ENCODE assay signal across 8 cellular contexts in genomic region chr21:29299906-29300546, GRCh38. TPM values are rescaled to one million over a fixed set of nuclear protein-coding genes. Genes with fewer than 3 reads are reported as not detected.
DNase-seq lines count a peak whose midpoint lies in the region; ATAC-seq and TF ChIP-seq lines count a peak whose summit lies in the region.

No MANE protein-coding gene starts in this region.

- peak overlapping the region; percentile 83 to 98 (median 94) for H3K4me3 ChIP-seq in esophagus muscularis mucosa

- TF ChIP-seq POLR2A in esophagus muscularis mucosa (IDR thresholded peaks at IDR 0.05; ENCODE audit: low read depth), result no peak

- H3K9me3 Mint-ChIP-seq in Calu3 (ENCODE audit: low read depth, unreplicated experiment), result no peaks in the 10 kb centered on the region

- H3K36me3 Mint-ChIP-seq in Calu3 (ENCODE audit: insufficient read depth, unreplicated experiment), result peaks cover 35% of the 10 kb centered on the region

- TF ChIP-seq EP300 in esophagus muscularis mucosa (IDR thresholded peaks at IDR 0.05), result no peak

- peak overlapping the region; percentile 95 to 98 (median 96) for H3K27ac ChIP-seq in esophagus muscularis mucosa (replicated peaks in 1 of 4)

- CTCF ChIA-PET in Calu3 (lab: Charles Lee), result interaction anchor here (0.7 to 1.7 kb wide), 5 partner anchors 14 to 135 kb away, joined by 3 to 8 read pairs (median 4); no protein-coding TSS in a partner anchor

- WGBS in esophagus muscularis mucosa, result 43% methylated on average over 10 of the region's 10 CpGs

- no peaks in the 10 kb centered on the region for H3K36me3 ChIP-seq in esophagus muscularis mucosa

- peak; percentile 49 for ATAC-seq in GM21360 (IDR thresholded peaks at IDR 0.05; ENCODE audit: unreplicated experiment)

- no peaks in the 10 kb centered on the region for H3K27me3 ChIP-seq in esophagus muscularis mucosa

- peak overlapping the region; percentile 94 for H3K4me3 Mint-ChIP-seq in Calu3 (ENCODE audit: low read depth, unreplicated experiment)

- intact Hi-C loops in Calu3 (cut with micrococcal nuclease; ENCODE audit: unreplicated experiment), result loop anchor here (2.0 to 5.0 kb wide), 3 partner anchors 37 to 208 kb away; no protein-coding TSS in a partner anchor
- intact Hi-C loops in esophagus muscularis mucosa (cut with DNase I), result loop anchor here (2.0 to 5.0 kb wide), 3 partner anchors 43 to 138 kb away; no protein-coding TSS in a partner anchor

- BruUV-seq in Calu3 (replicated peaks; lab: Mats Ljungman, UMichigan), result no TSS peak

- no peak for TF ChIP-seq CTCF in Calu3 (IDR thresholded peaks at IDR 0.05; ENCODE audit: unreplicated experiment)
- TF ChIP-seq CTCF in esophagus muscularis mucosa (IDR thresholded peaks at IDR 0.05), result no peak

- H3K9me3 ChIP-seq in esophagus muscularis mucosa, result no peaks in the 10 kb centered on the region

- H3K27ac Mint-ChIP-seq in Calu3 (ENCODE audit: unreplicated experiment), result peak overlapping the region; percentile 92

- peaks cover 41 to 63% (median 58%) of the 10 kb centered on the region in 4 donors for H3K4me1 ChIP-seq in esophagus muscularis mucosa

- peak; percentile 27 for DNase-seq in Calu3
- peak; percentile 33 for DNase-seq in HK-2 (ENCODE audit: unreplicated experiment)
- DNase-seq in NOMO-1 (lab: John Stamatoyannopoulos, UW; ENCODE audit: unreplicated experiment in 2 of 2), result peak; percentile 74 to 88
- peak; percentile 36 for DNase-seq in activated CD8-positive, alpha-beta memory T cell treated with anti-CD3 and anti-CD28 coated beads, Interleukin-2, amount 50 U/mL, for 1 hour (ENCODE audit: extremely low read depth)
- DNase-seq in esophagus muscularis mucosa (ENCODE audit: extremely low spot score), result peak; percentile 90
- DNase-seq in myocyte (ENCODE audit: low read depth), result peak; percentile 83
- peak; percentile 31 for DNase-seq in superior temporal gyrus (ENCODE audit: extremely low spot score)

- peaks cover 16% of the 10 kb centered on the region for H3K4me1 Mint-ChIP-seq in Calu3 (ENCODE audit: low read depth, unreplicated experiment)

- no peaks in the 10 kb centered on the region for H3K27me3 Mint-ChIP-seq in Calu3 (ENCODE audit: unreplicated experiment)

RNA-seq across cellular contexts. Expression of gene BACH1, which starts 1.3 kb away (rescaled TPM):
- total RNA-seq in Calu3 (2022), result 78.8 and 80.2 TPM in 2 replicates
- 10 to 100 TPM; 43.8 to 86.3 (median 50.9) TPM for total RNA-seq in esophagus muscularis mucosa
- 49.3 and 59.7 TPM in 2 replicates for total RNA-seq in myocyte
- polyA plus RNA-seq in myocyte (2012), result 12.7 TPM

Comparison
In these comparisons a context has a peak if more than half of its experiments do, and no peak if none do; other contexts are left out.
1. Peak in every context shown above with its lines: DNase-seq, ATAC-seq, H3K4me3 ChIP-seq and H3K27ac ChIP-seq.
2. DNase-seq: peak in every context shown above with its lines; median percentile 90 in esophagus muscularis mucosa; 83 in myocyte; 81 in NOMO-1; 36 in activated CD8-positive, alpha-beta memory T cell treated with anti-CD3 and anti-CD28 coated beads, Interleukin-2, amount 50 U/mL, for 1 hour; 33 in HK-2; 31 in superior temporal gyrus; 27 in Calu3.